Comparison of ENCODE assay signal across 8 cellular contexts in the genomic region with DNA sequence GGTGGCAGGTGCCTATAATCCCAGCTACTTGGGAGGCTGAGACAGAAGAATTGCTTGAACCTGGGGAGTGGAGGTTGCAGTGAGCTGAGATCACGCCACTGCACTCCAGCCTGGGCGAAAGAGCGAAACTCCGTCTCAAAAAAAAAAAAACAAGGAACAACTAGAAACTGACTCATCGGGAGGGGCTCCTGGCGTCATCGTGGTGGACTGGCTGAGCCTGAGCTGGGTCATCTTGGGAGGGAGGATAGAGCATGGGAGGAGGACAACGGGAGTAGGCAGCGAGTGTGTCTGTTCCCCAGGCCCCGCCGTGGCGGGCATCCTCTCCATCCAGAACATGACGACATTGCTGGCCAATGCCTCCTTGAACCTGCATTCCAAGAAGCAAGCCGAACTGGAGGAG. TPM values are rescaled to one million over a fixed set of nuclear protein-coding genes. Genes with fewer than 3 reads are reported as not detected.
DNase-seq lines count a peak whose midpoint lies in the region; ATAC-seq and TF ChIP-seq lines count a peak whose summit lies in the region.
"Not testable (repeated sequence)": the region's sequence is repeated elsewhere in the genome, so short reads cannot be mapped to it uniquely, and the experiment has no call there.

No MANE protein-coding gene starts in this region.

- H3K79me2 ChIP-seq in HCT116 (ENCODE audit: insufficient read depth, low read length) = not testable (repeated sequence)

- not testable (repeated sequence) for H3K9me2 ChIP-seq in HCT116 (ENCODE audit: insufficient read depth)

- CTCF ChIA-PET in HCT116 (lab: Charles Lee) = not testable (repeated sequence)
- CTCF ChIA-PET in activated naive CD4-positive, alpha-beta T cell treated with anti-CD3 and anti-CD28 coated beads for 36 hours (lab: Charles Lee) = interaction anchor here (0.7 kb wide), 1 partner anchor 655 kb away, joined by 5 read pairs; no protein-coding TSS in a partner anchor

- H3K27ac Mint-ChIP-seq in activated naive CD4-positive, alpha-beta T cell treated with anti-CD3 and anti-CD28 coated beads for 36 hours = peak overlapping the region; percentile 90
- peak overlapping the region; percentile 92 to 98 for H3K27ac Mint-ChIP-seq in effector memory CD8-positive, alpha-beta T cell
- peak overlapping the region; percentile 82 for H3K27ac Mint-ChIP-seq in stimulated activated effector memory CD8-positive, alpha-beta T cell treated with anti-CD3 and anti-CD28 coated beads, Interleukin-12 subunit alpha, Interleukin-12 subunit beta, amount 100 ng/mL, for 72 hours

- not testable (repeated sequence) for H3K4me3 ChIP-seq in HCT116 (replicated peaks in 1 of 2; ENCODE audit: low read depth in 1 of 2, low read length in 2 of 2)

- H4K20me1 ChIP-seq in HCT116 (ENCODE audit: insufficient read depth) = not testable (repeated sequence)

- H3K4me1 ChIP-seq in HCT116 (ENCODE audit: control insufficient read depth in 1 of 2, insufficient read depth in 2 of 2, low read length in 2 of 2) = peaks cover 9 to 37% of the 10 kb centered on the region in 2 experiments; a peak in 3 of 4 replicates

- peak; percentile 60 for DNase-seq in AG09319 (ENCODE audit: extremely low read depth, low read depth)
- DNase-seq in HCT116 (ENCODE audit: low read depth, low spot score) = peak; percentile 59
- peak; percentile 79 for DNase-seq in RKO (ENCODE audit: low spot score)
- not testable (repeated sequence) for DNase-seq in activated naive CD4-positive, alpha-beta T cell treated with anti-CD3 and anti-CD28 coated beads for 36 hours; stimulated activated effector memory CD8-positive, alpha-beta T cell treated with anti-CD3 and anti-CD28 coated beads, Interleukin-12 subunit alpha, Interleukin-12 subunit beta, amount 100 ng/mL, for 72 hours (ENCODE audit: low spot score in 2 of 2)
- peak in 2 of 3 experiments; percentile 19 to 33 for DNase-seq in effector memory CD8-positive, alpha-beta T cell
- DNase-seq in Right ventricle myocardium inferior (ENCODE audit: missing footprints) = peak; percentile 79
- DNase-seq in myocyte (ENCODE audit: low read depth) = peak; percentile 26

- not testable (repeated sequence) for TF ChIP-seq RAD21 in HCT116 (IDR thresholded peaks at IDR 0.05; ENCODE audit: low read depth)

- H3K36me3 Mint-ChIP-seq in activated naive CD4-positive, alpha-beta T cell treated with anti-CD3 and anti-CD28 coated beads for 36 hours (ENCODE audit: low read depth) = peaks cover 62% of the 10 kb centered on the region
- peaks cover 100% of the 10 kb centered on the region for H3K36me3 Mint-ChIP-seq in effector memory CD8-positive, alpha-beta T cell (ENCODE audit: insufficient read depth)
- H3K36me3 Mint-ChIP-seq in stimulated activated effector memory CD8-positive, alpha-beta T cell treated with anti-CD3 and anti-CD28 coated beads, Interleukin-12 subunit alpha, Interleukin-12 subunit beta, amount 100 ng/mL, for 72 hours = peaks cover 100% of the 10 kb centered on the region

- H3K36me3 ChIP-seq in HCT116 (ENCODE audit: control insufficient read depth in 1 of 2, insufficient read depth in 2 of 2, low read length in 2 of 2) = peaks cover 14 to 47% of the 10 kb centered on the region in 2 experiments

- TF ChIP-seq POLR2A in HCT116 (IDR thresholded peaks at IDR 0.05; ENCODE audit: borderline replicate concordance, extremely low read depth, insufficient read depth, insufficient read length) = not testable (repeated sequence)

- not testable (repeated sequence) for H2AFZ ChIP-seq in HCT116 (ENCODE audit: low read depth, low read length, poor library complexity, severe bottlenecking)

- peaks cover 29% of the 10 kb centered on the region for H3K4me1 Mint-ChIP-seq in activated naive CD4-positive, alpha-beta T cell treated with anti-CD3 and anti-CD28 coated beads for 36 hours (ENCODE audit: low read depth)
- peaks cover 6 to 31% of the 10 kb centered on the region in 2 donors for H3K4me1 Mint-ChIP-seq in effector memory CD8-positive, alpha-beta T cell (ENCODE audit: low read depth in 2 of 2)
- H3K4me1 Mint-ChIP-seq in stimulated activated effector memory CD8-positive, alpha-beta T cell treated with anti-CD3 and anti-CD28 coated beads, Interleukin-12 subunit alpha, Interleukin-12 subunit beta, amount 100 ng/mL, for 72 hours = peaks cover 46% of the 10 kb centered on the region

- not testable (repeated sequence) for ATAC-seq in HCT116; effector memory CD8-positive, alpha-beta T cell (replicated peaks); stimulated activated effector memory CD8-positive, alpha-beta T cell treated with anti-CD3 and anti-CD28 coated beads, Interleukin-12 subunit alpha, Interleukin-12 subunit beta, amount 100 ng/mL, for 72 hours
- ATAC-seq in Right ventricle myocardium inferior = peak; percentile 37

- peak overlapping the region; percentile 45 for H3K27ac ChIP-seq in HCT116 (ENCODE audit: low read depth, low read length)

- not testable (repeated sequence) for H3K9me3 ChIP-seq in HCT116 (ENCODE audit: control insufficient read depth in 1 of 2, insufficient read depth in 1 of 2, low read depth in 1 of 2, low read length in 2 of 2)

- RAD21 ChIA-PET in HCT116 (lab: Charles Lee; ENCODE audit: low non-redundant PET in 1 of 2, low total read pairs in 2 of 2, uncharacterized antibody in 2 of 2, unreplicated experiment in 2 of 2) = not testable (repeated sequence)

- peak overlapping the region; percentile 35 for H3K9ac ChIP-seq in HCT116 (ENCODE audit: low read length)

- not testable (repeated sequence) for TF ChIP-seq CTCF in AG09319 (IDR thresholded peaks at IDR 0.05; ENCODE audit: low read depth, low read length); HCT116 (IDR thresholded peaks at IDR 0.05 in 2 of 3, conservative IDR thresholded peaks at IDR 0.05 in 1 of 3; ENCODE audit: borderline replicate concordance in 1 of 3, insufficient read depth in 1 of 3, low read depth in 2 of 3, low read length in 2 of 3)

- not testable (repeated sequence) for H3K27me3 Mint-ChIP-seq in activated naive CD4-positive, alpha-beta T cell treated with anti-CD3 and anti-CD28 coated beads for 36 hours (ENCODE audit: low read depth); effector memory CD8-positive, alpha-beta T cell

- H3K4me3 Mint-ChIP-seq in activated naive CD4-positive, alpha-beta T cell treated with anti-CD3 and anti-CD28 coated beads for 36 hours; stimulated activated effector memory CD8-positive, alpha-beta T cell treated with anti-CD3 and anti-CD28 coated beads, Interleukin-12 subunit alpha, Interleukin-12 subunit beta, amount 100 ng/mL, for 72 hours: not testable (repeated sequence)
- H3K4me3 Mint-ChIP-seq in effector memory CD8-positive, alpha-beta T cell = peak overlapping the region; percentile 15 to 55

- H3K4me2 ChIP-seq in HCT116 (ENCODE audit: low read length) = peak overlapping the region; percentile 52

- intact Hi-C loops in HCT116 (cut with micrococcal nuclease); activated naive CD4-positive, alpha-beta T cell treated with anti-CD3 and anti-CD28 coated beads for 36 hours (cut with micrococcal nuclease); Right ventricle myocardium inferior (cut with DNase I): not testable (repeated sequence)

- not testable (repeated sequence) for BruUV-seq in HCT116 (replicated peaks; lab: Mats Ljungman, UMichigan)

- not testable (repeated sequence) for H3K27me3 ChIP-seq in HCT116 (ENCODE audit: insufficient read depth, low read length)

- POLR2A ChIA-PET in HCT116 (lab: Charles Lee) = interaction anchor here (0.8 to 1.4 kb wide), 2 partner anchors 16 to 22 kb away, joined by 4 to 5 read pairs; partner anchors contain the start of gene ADGRE5

- H3K9me3 Mint-ChIP-seq in activated naive CD4-positive, alpha-beta T cell treated with anti-CD3 and anti-CD28 coated beads for 36 hours; effector memory CD8-positive, alpha-beta T cell; stimulated activated effector memory CD8-positive, alpha-beta T cell treated with anti-CD3 and anti-CD28 coated beads, Interleukin-12 subunit alpha, Interleukin-12 subunit beta, amount 100 ng/mL, for 72 hours: not testable (repeated sequence)

TF ChIP-seq in HCT116, 20 proteins besides CTCF, POLR2A, EP300 and RAD21:
- TF ChIP-seq FOSL1 (IDR thresholded peaks at IDR 0.05; ENCODE audit: low read depth) = peak; percentile 48; the same call in 1 of the 2 replicates
- 0 out of 2 replicates have a peak, but pooled peaks have one; percentile 34 for TF ChIP-seq SP1 (IDR thresholded peaks at IDR 0.05; ENCODE audit: low read depth)
- peak; percentile 32; the same call in 1 of the 2 replicates for TF ChIP-seq JUND (IDR thresholded peaks at IDR 0.05)
TF ChIP-seq in HCT116: peak in this region for 3; not testable (repeated sequence) for 17.

RNA-seq across cellular contexts. Expression of gene DDX39A, which starts 16.8 kb away (rescaled TPM):
- total RNA-seq in HCT116 (2021; ENCODE audit: unreplicated experiment) = 152 TPM
- 164 and 169 TPM in 2 replicates for polyA plus RNA-seq in HCT116 (2012)
- total RNA-seq in activated naive CD4-positive, alpha-beta T cell treated with anti-CD3 and anti-CD28 coated beads for 36 hours = 100 to 1,000 TPM; 219 to 227 TPM
- 32.2 TPM for total RNA-seq in Right ventricle myocardium inferior
- 63.4 and 73.0 TPM in 2 replicates for total RNA-seq in myocyte
- polyA plus RNA-seq in myocyte (2012) = 56.0 TPM

RNA-seq across cellular contexts. Expression of gene ADGRE5, which starts 21.1 kb away (rescaled TPM):
- 98.1 TPM for total RNA-seq in HCT116 (2021; ENCODE audit: unreplicated experiment)
- polyA plus RNA-seq in HCT116 (2012) = 127 and 132 TPM in 2 replicates
- total RNA-seq in activated naive CD4-positive, alpha-beta T cell treated with anti-CD3 and anti-CD28 coated beads for 36 hours = 100 to 1,000 TPM; 173 to 187 TPM
- 32.6 TPM for total RNA-seq in Right ventricle myocardium inferior
- 32.5 and 85.6 TPM in 2 replicates for total RNA-seq in myocyte
- 73.3 TPM for polyA plus RNA-seq in myocyte (2012)

RNA-seq across cellular contexts. Expression of gene PKN1, which starts 30.8 kb away (rescaled TPM):
- total RNA-seq in HCT116 (2021; ENCODE audit: unreplicated experiment) = 248 TPM
- 238 and 241 TPM in 2 replicates for polyA plus RNA-seq in HCT116 (2012)
- total RNA-seq in activated naive CD4-positive, alpha-beta T cell treated with anti-CD3 and anti-CD28 coated beads for 36 hours = 100 to 1,000 TPM; 159 to 164 TPM
- total RNA-seq in Right ventricle myocardium inferior = 149 TPM
- 91.8 and 94.9 TPM in 2 replicates for total RNA-seq in myocyte
- 124 TPM for polyA plus RNA-seq in myocyte (2012)
